In the genomic region with DNA sequence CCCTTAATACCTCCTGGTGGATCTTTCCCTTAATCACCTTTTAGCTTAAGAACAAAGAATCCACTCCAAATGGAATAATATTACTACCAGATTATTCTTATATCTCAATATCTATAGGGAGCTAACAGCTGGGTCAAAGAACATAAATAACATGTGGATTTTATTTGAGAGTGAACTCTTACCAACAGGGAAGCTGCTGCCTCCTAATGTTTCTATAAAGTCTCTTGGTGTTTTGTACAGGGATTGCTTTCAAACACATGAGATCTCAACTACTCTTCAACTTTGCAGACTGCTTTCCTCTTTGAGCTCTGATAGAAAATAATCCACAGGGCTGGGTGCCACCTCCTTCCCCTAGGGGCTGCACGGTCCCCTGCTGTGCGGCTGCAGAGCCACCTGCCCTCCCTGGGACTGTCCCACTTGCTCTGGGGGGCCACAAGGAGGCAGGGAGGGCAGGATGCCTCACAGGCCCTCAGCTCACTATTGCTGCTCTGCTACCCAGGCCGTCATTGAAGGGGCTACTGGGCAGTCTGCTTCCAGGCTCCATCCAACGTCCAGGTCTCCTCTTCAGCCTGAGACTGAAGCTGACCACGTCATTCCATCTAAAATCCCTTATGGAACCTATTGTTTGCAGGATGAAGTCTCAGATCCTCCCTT, we compare ENCODE assay signal across 20 cellular contexts.
DNase-seq lines count a peak whose midpoint lies in the region; ATAC-seq and TF ChIP-seq lines count a peak whose summit lies in the region.
"Had no signal": no experiment of that assay in that cellular context is flagged by ENCODE, and none has a peak within 500 bp of the region (broad histone marks: within the 10 kb centered on the region; RNA-seq: fewer than 3 reads in every experiment).

No MANE protein-coding gene starts in this region.

- H3K27ac Mint-ChIP-seq in osteocyte (ENCODE audit: unreplicated experiment): no peak overlapping the region
- H3K27ac Mint-ChIP-seq: CD4-positive, alpha-beta T cell; GM23338 had no signal

- intact Hi-C loops in left ventricle myocardium inferior (cut with micrococcal nuclease): no loop called here
- intact Hi-C loops in vagina (cut with DNase I): no loop called here
- intact Hi-C loops in transverse colon (cut with DNase I; ENCODE audit: low total_unique reads): no loop called here

- H3K36me3 ChIP-seq in cardiac muscle cell (no peaks in the 10 kb centered on the region), left ventricle myocardium inferior (no peaks in the 10 kb centered on the region), vagina (no peaks in the 10 kb centered on the region), transverse colon (no peaks in the 10 kb centered on the region)

- peaks cover 1% of the 10 kb centered on the region for H3K36me3 Mint-ChIP-seq in osteocyte (ENCODE audit: unreplicated experiment)

- H3K9me3 ChIP-seq in cardiac muscle cell (ENCODE audit: low read depth) (peaks cover 2% of the 10 kb centered on the region), left ventricle myocardium inferior (replicated peaks) (peaks cover 17% of the 10 kb centered on the region), vagina (peaks cover 3% of the 10 kb centered on the region), transverse colon (no peaks in the 10 kb centered on the region)

- H3K9me3 Mint-ChIP-seq in osteocyte (ENCODE audit: unreplicated experiment): peaks cover 8% of the 10 kb centered on the region
- H3K9me3 Mint-ChIP-seq: CD4-positive, alpha-beta T cell; GM23338 had no signal

- H3K27me3 ChIP-seq in cardiac muscle cell: no peaks in the 10 kb centered on the region
- H3K27me3 ChIP-seq in left ventricle myocardium inferior (ENCODE audit: low read depth): no peaks in the 10 kb centered on the region
- H3K27me3 ChIP-seq in vagina: no peaks in the 10 kb centered on the region
- H3K27me3 ChIP-seq in transverse colon: no peaks in the 10 kb centered on the region

- peaks cover 34% of the 10 kb centered on the region for H3K4me1 ChIP-seq in cardiac muscle cell (ENCODE audit: low read depth)
- H3K4me1 ChIP-seq in left ventricle myocardium inferior: peaks cover 25% of the 10 kb centered on the region
- peaks cover 40% of the 10 kb centered on the region for H3K4me1 ChIP-seq in vagina
- peaks cover 10 to 14% (median 14%) of the 10 kb centered on the region in 4 donors for H3K4me1 ChIP-seq in transverse colon

- WGBS in transverse colon (ENCODE audit: low coverage in 1 of 2), 2 donors: 75% methylated on average over 5 of the region's 5 CpGs; no CpG with 5 or more reads in 1 of the 2 donors

- no peak overlapping the region for H3K4me3 Mint-ChIP-seq in osteocyte (ENCODE audit: unreplicated experiment)
- H3K4me3 Mint-ChIP-seq: CD4-positive, alpha-beta T cell; GM23338; H9 had no signal

- H3K27ac ChIP-seq in cardiac muscle cell (peak overlapping the region; percentile 75), left ventricle myocardium inferior (replicated peaks) (no peak overlapping the region), vagina (peak overlapping the region; percentile 5), transverse colon (no peak overlapping the region)
- H3K27ac ChIP-seq: SK-N-MC had no signal

- no peak for TF ChIP-seq EP300 in transverse colon (IDR thresholded peaks at IDR 0.05; ENCODE audit: low read depth)

- no peak for DNase-seq in cardiac muscle cell (ENCODE audit: low read depth in 1 of 2, low spot score in 1 of 2)
- no peak for DNase-seq in left ventricle myocardium inferior
- DNase-seq in fibroblast of gingiva (ENCODE audit: low read depth): peak; percentile 39
- DNase-seq in osteocyte (ENCODE audit: extremely low spot score, unreplicated experiment): peak; percentile 78
- peak in 1 of 2 donors; percentile 62 for DNase-seq in vagina (ENCODE audit: extremely low spot score in 2 of 2)
- no peak for DNase-seq in transverse colon
- no peak for DNase-seq in 8988T
- DNase-seq: CD4-positive, alpha-beta T cell; DMS53; H9; NCI-H1092 treated with DMSO at 0.1 percent for 48 hours; NCI-H1436; NCI-H187; NCI-H2081 treated with DMSO at 0.1 percent for 48 hours; NCI-H524; NCI-H748 treated with DMSO at 0.1 percent for 48 hours; SIG-M5 had no signal

- H3K27me3 Mint-ChIP-seq in osteocyte (ENCODE audit: unreplicated experiment): peaks cover 32% of the 10 kb centered on the region

- ATAC-seq in HG02588 (IDR thresholded peaks at IDR 0.05; ENCODE audit: unreplicated experiment): no peak
- ATAC-seq: GM23338 had no signal

- in situ Hi-C loops in transverse colon (cut with MboI; ENCODE audit: low pct_ligation_motif_present in 1 of 4, low pct_unique_long_range_greater_than_20kb in 1 of 4, low sequenced_read_pairs in 3 of 4): no loop called here

- H3K4me1 Mint-ChIP-seq in osteocyte (ENCODE audit: unreplicated experiment): peaks cover 51% of the 10 kb centered on the region

- no peak for TF ChIP-seq CTCF in cardiac muscle cell (IDR thresholded peaks at IDR 0.05; ENCODE audit: low read depth, low read length)
- TF ChIP-seq CTCF in left ventricle myocardium inferior (IDR thresholded peaks at IDR 0.05; ENCODE audit: borderline replicate concordance): no peak
- peak; percentile 19 for TF ChIP-seq CTCF in osteocyte (IDR thresholded peaks at IDR 0.05)
- TF ChIP-seq CTCF in vagina (IDR thresholded peaks at IDR 0.05): no peak
- no peak for TF ChIP-seq CTCF in transverse colon (IDR thresholded peaks at IDR 0.05)

- H3K4me3 ChIP-seq in cardiac muscle cell (no peak overlapping the region), left ventricle myocardium inferior (no peak overlapping the region), vagina (no peak overlapping the region), transverse colon (no peak overlapping the region)
- H3K4me3 ChIP-seq: GM23338, SK-N-MC had no signal

- no peak for TF ChIP-seq POLR2A in vagina (IDR thresholded peaks at IDR 0.05)
- TF ChIP-seq POLR2A in transverse colon (IDR thresholded peaks at IDR 0.05): no peak

Comparison
In these comparisons a context has a peak if more than half of its experiments do, and no peak if none do; other contexts are left out.
1. H3K27ac ChIP-seq: peak in cardiac muscle cell (single experiment) and vagina (single experiment); none in left ventricle myocardium inferior (single experiment) and transverse colon (0 of 4).
2. DNase-seq: peak in fibroblast of gingiva (single experiment) and osteocyte (single experiment); none in cardiac muscle cell (0 of 2), left ventricle myocardium inferior (single experiment), transverse colon (single experiment) and 8988T (single experiment).